1 cellular context compared by ENCODE assay signal in the genomic region with DNA sequence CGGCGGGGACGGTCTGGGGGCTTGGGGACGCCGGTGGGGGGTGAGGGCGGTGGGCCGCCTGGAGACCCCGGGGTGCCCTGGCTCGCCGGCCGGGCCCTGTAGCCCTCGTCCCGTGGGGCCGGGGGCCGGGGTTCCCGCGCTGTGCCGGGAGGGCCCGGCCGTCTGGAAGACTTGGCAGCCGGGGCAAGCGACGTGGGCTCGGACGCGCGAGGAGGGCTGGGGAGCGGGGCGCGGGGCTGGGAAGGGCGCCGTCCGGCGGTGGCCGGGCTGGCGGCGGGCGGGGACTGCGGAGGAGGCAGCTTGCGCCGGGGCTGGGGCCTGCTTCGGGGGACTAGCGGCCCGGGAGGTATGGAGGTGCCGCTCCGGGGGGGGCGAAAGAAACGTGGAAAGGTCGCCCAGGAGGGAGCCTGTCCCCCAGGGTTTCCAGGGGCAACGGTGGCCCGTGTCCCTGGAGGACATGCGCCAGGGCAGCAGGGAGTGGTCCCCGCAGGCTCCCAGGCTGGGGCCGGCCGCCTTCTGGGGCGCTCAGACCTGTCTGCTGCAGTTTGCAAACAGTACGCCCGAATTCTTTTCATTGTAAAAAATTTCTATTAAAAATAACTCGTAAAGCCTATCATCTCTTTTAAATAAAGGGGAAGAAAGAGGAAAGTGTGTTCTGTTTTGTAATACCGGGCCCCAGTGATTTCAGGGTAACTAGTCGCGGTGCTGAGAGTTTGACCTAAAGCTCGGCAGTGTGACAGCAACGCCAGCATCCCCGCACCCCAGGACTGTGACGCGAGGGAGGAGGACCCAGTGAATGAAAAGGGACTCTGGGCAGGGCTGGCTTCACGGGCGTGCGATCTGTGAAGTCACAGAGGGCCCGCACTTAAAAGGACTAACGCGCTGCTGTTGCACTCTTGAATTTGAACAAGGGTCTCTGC.
A peak's percentile ranks its signal among the peaks of the same experiment; 100 is the strongest.
TF ChIP-seq lines count a peak whose summit lies in the region.

No MANE protein-coding gene starts in this region.

TF ChIP-seq in H1, 55 proteins besides CTCF, POLR2A, EP300 and RAD21:
- TF ChIP-seq, protein P1, sequence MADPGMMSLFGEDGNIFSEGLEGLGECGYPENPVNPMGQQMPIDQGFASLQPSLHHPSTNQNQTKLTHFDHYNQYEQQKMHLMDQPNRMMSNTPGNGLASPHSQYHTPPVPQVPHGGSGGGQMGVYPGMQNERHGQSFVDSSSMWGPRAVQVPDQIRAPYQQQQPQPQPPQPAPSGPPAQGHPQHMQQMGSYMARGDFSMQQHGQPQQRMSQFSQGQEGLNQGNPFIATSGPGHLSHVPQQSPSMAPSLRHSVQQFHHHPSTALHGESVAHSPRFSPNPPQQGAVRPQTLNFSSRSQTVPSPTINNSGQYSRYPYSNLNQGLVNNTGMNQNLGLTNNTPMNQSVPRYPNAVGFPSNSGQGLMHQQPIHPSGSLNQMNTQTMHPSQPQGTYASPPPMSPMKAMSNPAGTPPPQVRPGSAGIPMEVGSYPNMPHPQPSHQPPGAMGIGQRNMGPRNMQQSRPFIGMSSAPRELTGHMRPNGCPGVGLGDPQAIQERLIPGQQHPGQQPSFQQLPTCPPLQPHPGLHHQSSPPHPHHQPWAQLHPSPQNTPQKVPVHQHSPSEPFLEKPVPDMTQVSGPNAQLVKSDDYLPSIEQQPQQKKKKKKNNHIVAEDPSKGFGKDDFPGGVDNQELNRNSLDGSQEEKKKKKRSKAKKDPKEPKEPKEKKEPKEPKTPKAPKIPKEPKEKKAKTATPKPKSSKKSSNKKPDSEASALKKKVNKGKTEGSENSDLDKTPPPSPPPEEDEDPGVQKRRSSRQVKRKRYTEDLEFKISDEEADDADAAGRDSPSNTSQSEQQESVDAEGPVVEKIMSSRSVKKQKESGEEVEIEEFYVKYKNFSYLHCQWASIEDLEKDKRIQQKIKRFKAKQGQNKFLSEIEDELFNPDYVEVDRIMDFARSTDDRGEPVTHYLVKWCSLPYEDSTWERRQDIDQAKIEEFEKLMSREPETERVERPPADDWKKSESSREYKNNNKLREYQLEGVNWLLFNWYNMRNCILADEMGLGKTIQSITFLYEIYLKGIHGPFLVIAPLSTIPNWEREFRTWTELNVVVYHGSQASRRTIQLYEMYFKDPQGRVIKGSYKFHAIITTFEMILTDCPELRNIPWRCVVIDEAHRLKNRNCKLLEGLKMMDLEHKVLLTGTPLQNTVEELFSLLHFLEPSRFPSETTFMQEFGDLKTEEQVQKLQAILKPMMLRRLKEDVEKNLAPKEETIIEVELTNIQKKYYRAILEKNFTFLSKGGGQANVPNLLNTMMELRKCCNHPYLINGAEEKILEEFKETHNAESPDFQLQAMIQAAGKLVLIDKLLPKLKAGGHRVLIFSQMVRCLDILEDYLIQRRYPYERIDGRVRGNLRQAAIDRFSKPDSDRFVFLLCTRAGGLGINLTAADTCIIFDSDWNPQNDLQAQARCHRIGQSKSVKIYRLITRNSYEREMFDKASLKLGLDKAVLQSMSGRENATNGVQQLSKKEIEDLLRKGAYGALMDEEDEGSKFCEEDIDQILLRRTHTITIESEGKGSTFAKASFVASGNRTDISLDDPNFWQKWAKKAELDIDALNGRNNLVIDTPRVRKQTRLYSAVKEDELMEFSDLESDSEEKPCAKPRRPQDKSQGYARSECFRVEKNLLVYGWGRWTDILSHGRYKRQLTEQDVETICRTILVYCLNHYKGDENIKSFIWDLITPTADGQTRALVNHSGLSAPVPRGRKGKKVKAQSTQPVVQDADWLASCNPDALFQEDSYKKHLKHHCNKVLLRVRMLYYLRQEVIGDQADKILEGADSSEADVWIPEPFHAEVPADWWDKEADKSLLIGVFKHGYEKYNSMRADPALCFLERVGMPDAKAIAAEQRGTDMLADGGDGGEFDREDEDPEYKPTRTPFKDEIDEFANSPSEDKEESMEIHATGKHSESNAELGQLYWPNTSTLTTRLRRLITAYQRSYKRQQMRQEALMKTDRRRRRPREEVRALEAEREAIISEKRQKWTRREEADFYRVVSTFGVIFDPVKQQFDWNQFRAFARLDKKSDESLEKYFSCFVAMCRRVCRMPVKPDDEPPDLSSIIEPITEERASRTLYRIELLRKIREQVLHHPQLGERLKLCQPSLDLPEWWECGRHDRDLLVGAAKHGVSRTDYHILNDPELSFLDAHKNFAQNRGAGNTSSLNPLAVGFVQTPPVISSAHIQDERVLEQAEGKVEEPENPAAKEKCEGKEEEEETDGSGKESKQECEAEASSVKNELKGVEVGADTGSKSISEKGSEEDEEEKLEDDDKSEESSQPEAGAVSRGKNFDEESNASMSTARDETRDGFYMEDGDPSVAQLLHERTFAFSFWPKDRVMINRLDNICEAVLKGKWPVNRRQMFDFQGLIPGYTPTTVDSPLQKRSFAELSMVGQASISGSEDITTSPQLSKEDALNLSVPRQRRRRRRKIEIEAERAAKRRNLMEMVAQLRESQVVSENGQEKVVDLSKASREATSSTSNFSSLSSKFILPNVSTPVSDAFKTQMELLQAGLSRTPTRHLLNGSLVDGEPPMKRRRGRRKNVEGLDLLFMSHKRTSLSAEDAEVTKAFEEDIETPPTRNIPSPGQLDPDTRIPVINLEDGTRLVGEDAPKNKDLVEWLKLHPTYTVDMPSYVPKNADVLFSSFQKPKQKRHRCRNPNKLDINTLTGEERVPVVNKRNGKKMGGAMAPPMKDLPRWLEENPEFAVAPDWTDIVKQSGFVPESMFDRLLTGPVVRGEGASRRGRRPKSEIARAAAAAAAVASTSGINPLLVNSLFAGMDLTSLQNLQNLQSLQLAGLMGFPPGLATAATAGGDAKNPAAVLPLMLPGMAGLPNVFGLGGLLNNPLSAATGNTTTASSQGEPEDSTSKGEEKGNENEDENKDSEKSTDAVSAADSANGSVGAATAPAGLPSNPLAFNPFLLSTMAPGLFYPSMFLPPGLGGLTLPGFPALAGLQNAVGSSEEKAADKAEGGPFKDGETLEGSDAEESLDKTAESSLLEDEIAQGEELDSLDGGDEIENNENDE (IDR thresholded peaks at IDR 0.05; ENCODE audit: insufficient replicate concordance, low read length) = no peak
- TF ChIP-seq NANOG (IDR thresholded peaks at IDR 0.05; ENCODE audit: insufficient read depth, low read depth, low read length, poor library complexity, severe bottlenecking) (no peak), SAP30 (IDR thresholded peaks at IDR 0.05; ENCODE audit: insufficient read depth, insufficient replicate concordance, low read length) (no peak), CBX5 (IDR thresholded peaks at IDR 0.05; ENCODE audit: low read depth, low read length) (no peak), TCF12 (IDR thresholded peaks at IDR 0.05; ENCODE audit: low read depth, low read length) (no peak), EZH2 (IDR thresholded peaks at IDR 0.05; ENCODE audit: low read depth, low read length, severe bottlenecking) (peak; percentile 58), FOSL1 (IDR thresholded peaks at IDR 0.05; ENCODE audit: insufficient read depth, low read depth, low read length) (no peak), BCL11A (IDR thresholded peaks at IDR 0.05; ENCODE audit: low read depth in 2 of 2, low read length in 2 of 2) (no peak), SUZ12 (IDR thresholded peaks at IDR 0.05; ENCODE audit: low read length) (peak; percentile 60), PHF8 (conservative IDR thresholded peaks at IDR 0.05; ENCODE audit: low read depth, low read length) (peak; percentile 27; the same call in 1 of the 2 replicates), KDM4A (IDR thresholded peaks at IDR 0.05; ENCODE audit: low read depth, low read length, severe bottlenecking) (peak; percentile 73)
